8 cellular contexts compared by ENCODE assay signal in the genomic region with DNA sequence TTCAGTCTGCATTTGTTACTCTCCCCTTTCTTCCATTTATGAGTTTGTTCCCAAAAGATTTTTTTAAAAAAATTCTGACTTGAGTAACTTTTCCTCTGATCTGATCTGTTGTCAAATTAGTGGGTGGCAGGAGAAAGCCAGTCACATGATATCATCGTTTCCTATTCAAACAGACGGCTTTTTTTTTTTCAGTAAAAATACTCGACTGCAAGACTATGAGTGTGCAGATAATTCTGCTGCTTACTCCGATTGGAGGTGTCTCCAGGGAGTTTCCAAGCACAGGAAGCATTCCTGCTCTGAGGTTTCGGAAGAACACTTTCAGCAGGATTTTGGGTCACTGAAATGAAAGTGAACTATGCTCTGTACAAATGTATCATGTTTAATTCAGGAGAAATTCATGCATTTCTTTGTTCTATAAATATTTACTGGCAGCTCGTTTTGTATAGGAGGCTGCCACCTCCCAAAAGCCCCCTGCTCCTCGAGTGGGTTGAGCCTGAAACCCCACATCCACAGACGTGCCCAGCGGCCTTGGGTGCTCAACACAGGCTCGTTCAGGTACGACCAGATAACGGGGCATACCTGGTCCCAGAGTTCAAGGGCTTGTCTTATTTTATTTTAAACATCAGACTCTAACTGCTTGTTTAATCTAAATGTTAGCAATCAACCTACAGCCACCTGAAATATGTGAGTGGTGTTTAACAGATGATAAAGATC.
DNase-seq lines count a peak whose midpoint lies in the region; ATAC-seq, FAIRE-seq and TF ChIP-seq lines count a peak whose summit lies in the region.

No MANE protein-coding gene starts in this region.

- H3K4me3 Mint-ChIP-seq in activated naive CD8-positive, alpha-beta T cell treated with anti-CD3 and anti-CD28 coated beads, Interleukin-2, amount 10 ng/mL, durations not matched to agents 7 days and 5 days = peak overlapping the region; percentile 43
- no peak overlapping the region for H3K4me3 Mint-ChIP-seq in activated naive CD8-positive, alpha-beta T cell treated with anti-CD3 and anti-CD28 coated beads, Interleukin-2, amount 50 U/mL, for 24 hours

- no peak for ATAC-seq in activated naive CD8-positive, alpha-beta T cell treated with anti-CD3 and anti-CD28 coated beads, Interleukin-2, amount 10 ng/mL, durations not matched to agents 7 days and 5 days (ENCODE audit: low read depth)
- no peak for ATAC-seq in activated naive CD8-positive, alpha-beta T cell treated with anti-CD3 and anti-CD28 coated beads, Interleukin-2, amount 50 U/mL, for 24 hours

- no peaks in the 10 kb centered on the region for H3K9me3 Mint-ChIP-seq in activated naive CD8-positive, alpha-beta T cell treated with anti-CD3 and anti-CD28 coated beads, Interleukin-2, amount 10 ng/mL, durations not matched to agents 7 days and 5 days
- no peaks in the 10 kb centered on the region for H3K9me3 Mint-ChIP-seq in activated naive CD8-positive, alpha-beta T cell treated with anti-CD3 and anti-CD28 coated beads, Interleukin-2, amount 50 U/mL, for 24 hours

- no peaks in the 10 kb centered on the region for H3K36me3 Mint-ChIP-seq in activated naive CD8-positive, alpha-beta T cell treated with anti-CD3 and anti-CD28 coated beads, Interleukin-2, amount 10 ng/mL, durations not matched to agents 7 days and 5 days
- H3K36me3 Mint-ChIP-seq in activated naive CD8-positive, alpha-beta T cell treated with anti-CD3 and anti-CD28 coated beads, Interleukin-2, amount 50 U/mL, for 24 hours (ENCODE audit: low read depth) = no peaks in the 10 kb centered on the region

- TF ChIP-seq CTCF in WI38 (IDR thresholded peaks at IDR 0.05; ENCODE audit: low read depth, low read length) = no peak
- no peak for TF ChIP-seq CTCF in kidney (IDR thresholded peaks at IDR 0.05; ENCODE audit: borderline replicate concordance, extremely low read depth, insufficient read depth)
- no peak for TF ChIP-seq CTCF in uterus (IDR thresholded peaks at IDR 0.05)

- POLR2A ChIA-PET in activated naive CD8-positive, alpha-beta T cell treated with anti-CD3 and anti-CD28 coated beads, Interleukin-2, amount 10 ng/mL, durations not matched to agents 7 days and 5 days (lab: Charles Lee) = no interaction called here

- no peak for DNase-seq in activated naive CD8-positive, alpha-beta T cell treated with anti-CD3 and anti-CD28 coated beads, Interleukin-2, amount 10 ng/mL, durations not matched to agents 7 days and 5 days
- DNase-seq in activated naive CD8-positive, alpha-beta T cell treated with anti-CD3 and anti-CD28 coated beads, Interleukin-2, amount 50 U/mL, for 24 hours = no peak
- no peak for DNase-seq in kidney
- DNase-seq in uterus = no peak
- no peak for DNase-seq in effector CD8-positive, alpha-beta T cell (lab: John Stamatoyannopoulos, UW)
- no peak for DNase-seq in T-helper 2 cell
- DNase-seq in medulla oblongata (ENCODE audit: extremely low spot score) = no peak

- no peak for FAIRE-seq in kidney (lab: Jason Lieb, UNC)

- peaks cover 7 to 10% of the 10 kb centered on the region in 2 donors for H3K4me1 ChIP-seq in kidney (ENCODE audit: control insufficient read depth in 1 of 2, insufficient read depth in 1 of 2, low read depth in 1 of 2, low read length in 2 of 2)
- H3K4me1 ChIP-seq in uterus = peaks cover 0 to 6% of the 10 kb centered on the region in 2 donors

- H3K9me3 ChIP-seq in kidney (ENCODE audit: control insufficient read depth in 1 of 2, low read length in 2 of 2) = no peaks in the 10 kb centered on the region
- H3K9me3 ChIP-seq in uterus = peaks cover 0 to under 1% of the 10 kb centered on the region in 2 donors

- H3K27ac Mint-ChIP-seq in activated naive CD8-positive, alpha-beta T cell treated with anti-CD3 and anti-CD28 coated beads, Interleukin-2, amount 10 ng/mL, durations not matched to agents 7 days and 5 days = no peak overlapping the region
- no peak overlapping the region for H3K27ac Mint-ChIP-seq in activated naive CD8-positive, alpha-beta T cell treated with anti-CD3 and anti-CD28 coated beads, Interleukin-2, amount 50 U/mL, for 24 hours

- no peaks in the 10 kb centered on the region for H3K27me3 ChIP-seq in uterus

- peaks cover 44% of the 10 kb centered on the region for H3K27me3 Mint-ChIP-seq in activated naive CD8-positive, alpha-beta T cell treated with anti-CD3 and anti-CD28 coated beads, Interleukin-2, amount 10 ng/mL, durations not matched to agents 7 days and 5 days
- peaks cover 39% of the 10 kb centered on the region for H3K27me3 Mint-ChIP-seq in activated naive CD8-positive, alpha-beta T cell treated with anti-CD3 and anti-CD28 coated beads, Interleukin-2, amount 50 U/mL, for 24 hours

- H3K4me3 ChIP-seq in WI38 (ENCODE audit: low read depth, low read length) = peak overlapping the region; percentile 17
- H3K4me3 ChIP-seq in kidney (ENCODE audit: low read length in 2 of 2) = peak overlapping the region; percentile 33 to 50
- H3K4me3 ChIP-seq in uterus = no peak overlapping the region

- H3K27ac ChIP-seq in kidney (ENCODE audit: low read depth in 2 of 2, low read length in 2 of 2) (no peak overlapping the region), uterus (peak overlapping the region; percentile 96)

- H3K9ac ChIP-seq in kidney (ENCODE audit: low read length in 2 of 2) = peak overlapping the region in 1 of 2 donors; percentile 55

- peaks cover 9% of the 10 kb centered on the region for H3K4me1 Mint-ChIP-seq in activated naive CD8-positive, alpha-beta T cell treated with anti-CD3 and anti-CD28 coated beads, Interleukin-2, amount 10 ng/mL, durations not matched to agents 7 days and 5 days
- peaks cover 8% of the 10 kb centered on the region for H3K4me1 Mint-ChIP-seq in activated naive CD8-positive, alpha-beta T cell treated with anti-CD3 and anti-CD28 coated beads, Interleukin-2, amount 50 U/mL, for 24 hours

- TF ChIP-seq POLR2A in uterus (IDR thresholded peaks at IDR 0.05) = no peak

- H3K36me3 ChIP-seq in kidney (ENCODE audit: control insufficient read depth in 1 of 2, insufficient read depth in 2 of 2, low read length in 2 of 2) (no peaks in the 10 kb centered on the region), uterus (no peaks in the 10 kb centered on the region)

- intact Hi-C loops in kidney (cut with DNase I) (no loop called here), uterus (cut with DNase I; ENCODE audit: low total_unique reads) (no loop called here)

Comparison
In these comparisons a context has a peak if more than half of its experiments do, and no peak if none do; other contexts are left out.
1. H3K4me3 ChIP-seq: peak in WI38 (single experiment) and kidney (2 of 2); none in uterus (0 of 2).
2. H3K27ac ChIP-seq: peak in uterus (2 of 2); none in kidney (0 of 2).